Comparison of ENCODE assay signal across 8 cellular contexts in genomic region chr22:35301370-35301874, GRCh38. TPM values are rescaled to one million over a fixed set of nuclear protein-coding genes. Genes with fewer than 3 reads are reported as not detected.
DNase-seq lines count a peak whose midpoint lies in the region; ATAC-seq and TF ChIP-seq lines count a peak whose summit lies in the region.

No MANE protein-coding gene starts in this region.

- peaks cover 59% of the 10 kb centered on the region for H3K4me1 Mint-ChIP-seq in activated naive CD4-positive, alpha-beta T cell treated with anti-CD3 and anti-CD28 coated beads, Interleukin-2, amount 50 U/mL, for 24 hours
- peaks cover 66% of the 10 kb centered on the region for H3K4me1 Mint-ChIP-seq in stimulated activated naive CD8-positive, alpha-beta T cell treated with anti-CD3 and anti-CD28 coated beads, Interleukin-15, amount 100 ng/mL, for 72 hours

- no peaks in the 10 kb centered on the region for H3K27me3 Mint-ChIP-seq in activated naive CD4-positive, alpha-beta T cell treated with anti-CD3 and anti-CD28 coated beads, Interleukin-2, amount 50 U/mL, for 24 hours
- H3K27me3 Mint-ChIP-seq in stimulated activated naive CD8-positive, alpha-beta T cell treated with anti-CD3 and anti-CD28 coated beads, Interleukin-15, amount 100 ng/mL, for 72 hours, result no peaks in the 10 kb centered on the region

- H3K36me3 Mint-ChIP-seq in activated naive CD4-positive, alpha-beta T cell treated with anti-CD3 and anti-CD28 coated beads, Interleukin-2, amount 50 U/mL, for 24 hours, result peaks cover 3% of the 10 kb centered on the region
- H3K36me3 Mint-ChIP-seq in activated naive CD4-positive, alpha-beta T cell treated with anti-CD3 and anti-CD28 coated beads, Interleukin-2, amount 50 U/mL, for 72 hours, result no peaks in the 10 kb centered on the region

- no peaks in the 10 kb centered on the region for H3K27me3 ChIP-seq in effector memory CD4-positive, alpha-beta T cell (replicated peaks; ENCODE audit: control insufficient read depth, insufficient read depth, low read length, poor library complexity, severe bottlenecking)

- H3K27ac Mint-ChIP-seq in activated naive CD4-positive, alpha-beta T cell treated with anti-CD3 and anti-CD28 coated beads, Interleukin-2, amount 50 U/mL, for 24 hours, result peak overlapping the region; percentile 46
- peak overlapping the region in 1 of 2 donors; percentile 91 for H3K27ac Mint-ChIP-seq in activated naive CD4-positive, alpha-beta T cell treated with anti-CD3 and anti-CD28 coated beads, Interleukin-2, amount 50 U/mL, for 72 hours
- H3K27ac Mint-ChIP-seq in stimulated activated naive CD8-positive, alpha-beta T cell treated with anti-CD3 and anti-CD28 coated beads, Interleukin-15, amount 100 ng/mL, for 72 hours, result peak overlapping the region in 1 of 2 donors; percentile 89

- H3K4me3 ChIP-seq in effector memory CD4-positive, alpha-beta T cell (ENCODE audit: insufficient read depth, low read depth, low read length, poor library complexity, severe bottlenecking), result no peak overlapping the region

- no peaks in the 10 kb centered on the region for H3K9me3 ChIP-seq in effector memory CD4-positive, alpha-beta T cell (ENCODE audit: control insufficient read depth, low read length)

- no peaks in the 10 kb centered on the region for H3K36me3 ChIP-seq in effector memory CD4-positive, alpha-beta T cell (ENCODE audit: control insufficient read depth, insufficient read depth, low read length)

- H3K27ac ChIP-seq in VCaP, result peak overlapping the region; percentile 80
- H3K27ac ChIP-seq in effector memory CD4-positive, alpha-beta T cell (ENCODE audit: insufficient read depth, low read length, poor library complexity, severe bottlenecking), result no peak overlapping the region

- DNase-seq in activated naive CD4-positive, alpha-beta T cell treated with anti-CD3 and anti-CD28 coated beads, Interleukin-2, amount 50 U/mL, for 72 hours (ENCODE audit: low spot score in 2 of 2), result no peak
- peak; percentile 60 for DNase-seq in left cardiac atrium
- DNase-seq in stimulated activated naive CD8-positive, alpha-beta T cell treated with anti-CD3 and anti-CD28 coated beads, Interleukin-15, amount 100 ng/mL, for 72 hours, result no peak
- no peak for DNase-seq in effector memory CD4-positive, alpha-beta T cell

- H3K9me3 Mint-ChIP-seq in activated naive CD4-positive, alpha-beta T cell treated with anti-CD3 and anti-CD28 coated beads, Interleukin-2, amount 50 U/mL, for 24 hours, result no peaks in the 10 kb centered on the region
- no peaks in the 10 kb centered on the region for H3K9me3 Mint-ChIP-seq in activated naive CD4-positive, alpha-beta T cell treated with anti-CD3 and anti-CD28 coated beads, Interleukin-2, amount 50 U/mL, for 72 hours
- H3K9me3 Mint-ChIP-seq in stimulated activated naive CD8-positive, alpha-beta T cell treated with anti-CD3 and anti-CD28 coated beads, Interleukin-15, amount 100 ng/mL, for 72 hours, result no peaks in the 10 kb centered on the region

- no peak for ATAC-seq in activated naive CD4-positive, alpha-beta T cell treated with anti-CD3 and anti-CD28 coated beads, Interleukin-2, amount 50 U/mL, for 72 hours
- ATAC-seq in left cardiac atrium (no peak), HG03565 (IDR thresholded peaks at IDR 0.05; ENCODE audit: unreplicated experiment) (no peak), HG03139 (IDR thresholded peaks at IDR 0.05; ENCODE audit: unreplicated experiment) (no peak)
- ATAC-seq in stimulated activated naive CD8-positive, alpha-beta T cell treated with anti-CD3 and anti-CD28 coated beads, Interleukin-15, amount 100 ng/mL, for 72 hours, result no peak

- peaks cover 27% of the 10 kb centered on the region for H3K4me1 ChIP-seq in effector memory CD4-positive, alpha-beta T cell (ENCODE audit: control insufficient read depth, insufficient read depth, low read length, poor library complexity, severe bottlenecking)

- H3K4me3 Mint-ChIP-seq in activated naive CD4-positive, alpha-beta T cell treated with anti-CD3 and anti-CD28 coated beads, Interleukin-2, amount 50 U/mL, for 24 hours, result peak overlapping the region; percentile 95
- H3K4me3 Mint-ChIP-seq in stimulated activated naive CD8-positive, alpha-beta T cell treated with anti-CD3 and anti-CD28 coated beads, Interleukin-15, amount 100 ng/mL, for 72 hours, result peak overlapping the region; percentile 74 to 96

- intact Hi-C loops in left cardiac atrium (cut with DNase I), result no loop called here

- no peak for TF ChIP-seq CTCF in VCaP (conservative IDR thresholded peaks at IDR 0.05)

RNA-seq across cellular contexts. Expression of gene TOM1, which starts 1.7 kb away (rescaled TPM):
- total RNA-seq in activated naive CD4-positive, alpha-beta T cell treated with anti-CD3 and anti-CD28 coated beads, Interleukin-2, amount 50 U/mL, for 72 hours, result 10 to 100 TPM; 28.5 to 56.7 TPM
- 10 to 100 TPM; 45.1 to 57.9 TPM for total RNA-seq in left cardiac atrium

RNA-seq across cellular contexts. Expression of gene HMGXB4, which starts 44.1 kb away (rescaled TPM):
- total RNA-seq in activated naive CD4-positive, alpha-beta T cell treated with anti-CD3 and anti-CD28 coated beads, Interleukin-2, amount 50 U/mL, for 72 hours, result 10 to 100 TPM; 35.4 to 36.5 TPM
- 10 to 100 TPM in 1 of 2 donors, 1 to 10 TPM in 1; 8.8 to 10.3 TPM for total RNA-seq in left cardiac atrium
